Comparison of ENCODE assay signal across 18 cellular contexts in genomic region chr15:32873292-32874114, GRCh38.
DNase-seq lines count a peak whose midpoint lies in the region; ATAC-seq and TF ChIP-seq lines count a peak whose summit lies in the region.
"Had no signal": no experiment of that assay in that cellular context is flagged by ENCODE, and none has a peak within 500 bp of the region (broad histone marks: within the 10 kb centered on the region; RNA-seq: fewer than 3 reads in every experiment).

No MANE protein-coding gene starts in this region.

- ATAC-seq in activated B cell treated with CpG ODN at 0.5 μM for 24 hours (ENCODE audit: low read depth): no peak
- ATAC-seq: activated CD4-positive, CD25-positive, alpha-beta regulatory T cell treated with anti-CD3 and anti-CD28 coated beads, Interleukin-2, amount 50 U/mL, for 24 hours; naive thymus-derived CD4-positive, alpha-beta T cell; Panc1 had no signal

- H3K36me3 Mint-ChIP-seq in activated B cell treated with CpG ODN at 0.5 μM for 24 hours (ENCODE audit: low read depth): no peaks in the 10 kb centered on the region

- TF ChIP-seq CTCF in activated B cell treated with CpG ODN at 0.5 μM for 24 hours (IDR thresholded peaks at IDR 0.05) (no peak), sigmoid colon (IDR thresholded peaks at IDR 0.05) (no peak)

- peak overlapping the region; percentile 88 for H3K27ac ChIP-seq in GM23248
- peak overlapping the region; percentile 62 to 87 (median 76) for H3K27ac ChIP-seq in sigmoid colon
- H3K27ac ChIP-seq: brain microvascular endothelial cell had no signal

- H3K9me3 ChIP-seq in GM23248 (ENCODE audit: low read depth) (no peaks in the 10 kb centered on the region), sigmoid colon (no peaks in the 10 kb centered on the region)

- H3F3A ChIP-seq in GM23248 (ENCODE audit: insufficient read depth): peaks cover 45% of the 10 kb centered on the region

- H3K9me3 Mint-ChIP-seq in activated B cell treated with CpG ODN at 0.5 μM for 24 hours: no peaks in the 10 kb centered on the region
- H3K9me3 Mint-ChIP-seq: stimulated activated naive CD8-positive, alpha-beta T cell treated with anti-CD3 and anti-CD28 coated beads, Interleukin-15, Interleukin-2, amounts not matched to agents 100 ng/mL and 50 ng/mL, for 24 hours had no signal

- CTCF ChIA-PET in activated B cell treated with CpG ODN at 0.5 μM for 24 hours (lab: Charles Lee): no interaction called here

- TF ChIP-seq POLR2A in sigmoid colon (IDR thresholded peaks at IDR 0.05): no peak

- H3K27me3 ChIP-seq in GM23248 (replicated peaks; ENCODE audit: insufficient read depth): no peaks in the 10 kb centered on the region
- H3K27me3 ChIP-seq in sigmoid colon: no peaks in the 10 kb centered on the region
- H3K27me3 ChIP-seq: brain microvascular endothelial cell had no signal

- H3K27ac Mint-ChIP-seq in activated B cell treated with CpG ODN at 0.5 μM for 24 hours: peak overlapping the region; percentile 10
- H3K27ac Mint-ChIP-seq: naive thymus-derived CD4-positive, alpha-beta T cell; stimulated activated naive CD8-positive, alpha-beta T cell treated with anti-CD3 and anti-CD28 coated beads, Interleukin-15, Interleukin-2, amounts not matched to agents 100 ng/mL and 50 ng/mL, for 24 hours had no signal

- H3K27me3 Mint-ChIP-seq in activated B cell treated with CpG ODN at 0.5 μM for 24 hours: peaks cover 5% of the 10 kb centered on the region

- DNase-seq in GM23248: peak; percentile 59
- no peak for DNase-seq in activated B cell treated with CpG ODN at 0.5 μM for 24 hours
- peak; percentile 84 for DNase-seq in islet precursor cell
- peak; percentile 71 for DNase-seq in sigmoid colon
- DNase-seq in NOMO-1 treated with DMSO at 0.1 percent for 48 hours (lab: John Stamatoyannopoulos, UW; ENCODE audit: unreplicated experiment): no peak
- DNase-seq in DMS114 treated with DMSO at 0.1 percent for 48 hours (lab: John Stamatoyannopoulos, UW; ENCODE audit: unreplicated experiment): no peak
- DNase-seq in HuH-7.5 (ENCODE audit: low spot score): no peak
- DNase-seq in NCI-H1105 (lab: John Stamatoyannopoulos, UW): no peak
- DNase-seq: activated CD8-positive, alpha-beta memory T cell treated with anti-CD3 and anti-CD28 coated beads, Interleukin-2, amount 50 U/mL, for 4 hours; activated naive CD4-positive, alpha-beta T cell treated with Interleukin-2 at 50 U/mL for 16 hours; brain microvascular endothelial cell; effector CD4-positive, alpha-beta T cell; foreskin melanocyte; H7; naive thymus-derived CD4-positive, alpha-beta T cell had no signal

- H3K79me2 ChIP-seq in GM23248 (ENCODE audit: insufficient read depth): 0 out of 2 replicates have a peak, but pooled peaks cover 4% of the 10 kb centered on the region

- no peaks in the 10 kb centered on the region for H3K36me3 ChIP-seq in GM23248 (ENCODE audit: low read depth)
- H3K36me3 ChIP-seq in sigmoid colon: no peaks in the 10 kb centered on the region
- H3K36me3 ChIP-seq: brain microvascular endothelial cell had no signal

- H4K20me1 ChIP-seq in GM23248 (ENCODE audit: insufficient read depth): no peaks in the 10 kb centered on the region

- no peak overlapping the region for H3K4me3 Mint-ChIP-seq in activated B cell treated with CpG ODN at 0.5 μM for 24 hours
- H3K4me3 Mint-ChIP-seq: naive thymus-derived CD4-positive, alpha-beta T cell; stimulated activated naive CD8-positive, alpha-beta T cell treated with anti-CD3 and anti-CD28 coated beads, Interleukin-15, Interleukin-2, amounts not matched to agents 100 ng/mL and 50 ng/mL, for 24 hours had no signal

- peak overlapping the region; percentile 51 for H3K9ac ChIP-seq in GM23248

- intact Hi-C loops in activated B cell treated with CpG ODN at 0.5 μM for 24 hours (cut with micrococcal nuclease): no loop called here
- intact Hi-C loops in sigmoid colon (cut with DNase I): loop anchor here (5.0 kb wide), 1 partner anchor 99 kb away; no protein-coding TSS in a partner anchor

- no peaks in the 10 kb centered on the region for H3K9me2 ChIP-seq in GM23248 (ENCODE audit: insufficient read depth)

- POLR2A ChIA-PET in activated B cell treated with CpG ODN at 0.5 μM for 24 hours (lab: Charles Lee): no interaction called here

- TF ChIP-seq EP300 in sigmoid colon (IDR thresholded peaks at IDR 0.05): peak in 2 of 4 donors; percentile 25 to 69

- WGBS in GM23248 (ENCODE audit: low coverage in 1 of 2, low lambda C conversion rate in 2 of 2, missing lambda C conversion rate in 2 of 2), 2 experiments: 48 to 49% methylated on average over 15 of the region's 15 CpGs
- 77 to 86% methylated on average over 15 of the region's 15 CpGs for WGBS in sigmoid colon, 2 donors

- peaks cover 55% of the 10 kb centered on the region for H3K4me1 ChIP-seq in GM23248 (ENCODE audit: insufficient read depth)
- peaks cover 0 to 56% (median 30%) of the 10 kb centered on the region in 4 donors for H3K4me1 ChIP-seq in sigmoid colon

- H3K4me1 Mint-ChIP-seq in activated B cell treated with CpG ODN at 0.5 μM for 24 hours: peaks cover 16% of the 10 kb centered on the region

- peak overlapping the region; percentile 14 for H3K4me2 ChIP-seq in GM23248 (ENCODE audit: unreplicated experiment)

- H3K4me3 ChIP-seq in GM23248 (no peak overlapping the region), sigmoid colon (no peak overlapping the region)

- in situ Hi-C loops in GM23248 (cut with MboI): no loop called here

- peak overlapping the region; percentile 70 for H2AFZ ChIP-seq in GM23248

Comparison
In these comparisons a context has a peak if more than half of its experiments do, and no peak if none do; other contexts are left out.
1. DNase-seq: peak in GM23248 (single experiment), islet precursor cell (single experiment) and sigmoid colon (single experiment); none in activated B cell treated with CpG ODN at 0.5 μM for 24 hours (single experiment), NOMO-1 treated with DMSO at 0.1 percent for 48 hours (single experiment), DMS114 treated with DMSO at 0.1 percent for 48 hours (single experiment), HuH-7.5 (single experiment) and NCI-H1105 (single experiment).